In the genomic region with DNA sequence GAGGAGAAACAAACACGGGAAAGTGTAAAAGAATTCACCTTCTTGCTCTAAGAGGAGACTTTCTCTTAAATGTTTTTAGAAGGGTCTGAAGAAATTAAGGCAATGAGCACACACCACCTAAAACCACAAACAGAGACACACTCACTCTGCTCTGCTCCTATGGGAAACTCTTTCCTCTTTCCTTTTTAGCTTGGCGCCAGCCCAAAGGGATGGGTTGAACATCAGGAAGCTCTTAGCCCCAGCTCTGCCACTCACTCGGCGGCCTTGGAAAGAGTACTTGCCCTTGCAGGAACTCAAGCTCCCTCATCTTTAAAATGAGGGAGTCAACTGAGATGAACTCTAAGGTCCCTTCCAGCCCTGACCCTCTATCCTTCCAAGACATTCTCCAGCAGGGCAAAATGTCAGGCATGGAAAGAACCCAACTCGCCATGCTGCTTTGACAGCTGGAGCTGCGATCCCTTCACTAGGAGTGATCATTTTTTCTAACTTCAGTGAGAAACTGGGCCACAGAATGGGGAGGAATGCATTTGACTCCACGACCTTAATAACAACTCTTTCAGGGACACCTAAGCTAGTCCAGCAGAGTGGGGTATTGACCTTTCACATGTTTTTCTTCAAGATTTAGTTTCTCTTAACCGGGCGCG, we compare ENCODE assay signal across 23 cellular contexts. TPM values are rescaled to one million over a fixed set of nuclear protein-coding genes. Genes with fewer than 3 reads are reported as not detected.
DNase-seq lines count a peak whose midpoint lies in the region; ATAC-seq, FAIRE-seq and TF ChIP-seq lines count a peak whose summit lies in the region.
"Had no signal": no experiment of that assay in that cellular context is flagged by ENCODE, and none has a peak within 500 bp of the region (broad histone marks: within the 10 kb centered on the region; RNA-seq: fewer than 3 reads in every experiment).

No MANE protein-coding gene starts in this region.

- H3K4me3 Mint-ChIP-seq in endothelial cell (ENCODE audit: unreplicated experiment) (no peak overlapping the region), Caco-2 (ENCODE audit: unreplicated experiment) (no peak overlapping the region)
- H3K4me3 Mint-ChIP-seq: activated naive CD4-positive, alpha-beta T cell treated with anti-CD3 and anti-CD28 coated beads, Interleukin-2, amount 10 ng/mL, durations not matched to agents 7 days and 5 days; activated T-cell treated with anti-CD3 and anti-CD28 coated beads, Interleukin-2, amount 50 U/mL, for 72 hours; type B pancreatic cell had no signal

- H3K27me3 Mint-ChIP-seq in endothelial cell (ENCODE audit: unreplicated experiment) (peaks cover 6% of the 10 kb centered on the region), Caco-2 (ENCODE audit: insufficient read depth, unreplicated experiment) (no peaks in the 10 kb centered on the region)

- no peak overlapping the region for H3K4me3 ChIP-seq in GM23248
- no peak overlapping the region for H3K4me3 ChIP-seq in Peyer's patch
- no peak overlapping the region for H3K4me3 ChIP-seq in foreskin fibroblast (ENCODE audit: low read depth in 1 of 2, low read length in 2 of 2)
- H3K4me3 ChIP-seq in small intestine (ENCODE audit: low read depth in 1 of 2, low read length in 2 of 2): no peak overlapping the region
- no peak overlapping the region for H3K4me3 ChIP-seq in Caco-2 (ENCODE audit: low read depth, low read length)
- H3K4me3 ChIP-seq: lung, stomach had no signal

- CTCF ChIA-PET in Caco-2 (lab: Charles Lee): interaction anchor here (1.5 kb wide), 1 partner anchor 42 kb away, joined by 4 read pairs; no protein-coding TSS in a partner anchor

- no TSS peak for BruUV-seq in Caco-2 (replicated peaks; lab: Mats Ljungman, UMichigan)

- no peaks in the 10 kb centered on the region for H3K79me2 ChIP-seq in GM23248 (ENCODE audit: insufficient read depth)

- in situ Hi-C loops in GM23248 (cut with MboI): no loop called here

- FAIRE-seq in small intestine (lab: Jason Lieb, UNC): no peak
- FAIRE-seq: frontal cortex had no signal

- POLR2A ChIA-PET in Caco-2 (lab: Charles Lee): no interaction called here

- intact Hi-C loops in Caco-2 (cut with micrococcal nuclease; ENCODE audit: unreplicated experiment): loop anchor here (5.0 kb wide), 1 partner anchor 39 kb away; no protein-coding TSS in a partner anchor

- TF ChIP-seq POLR2A in Peyer's patch (IDR thresholded peaks at IDR 0.05): no peak

- H3K27ac Mint-ChIP-seq in endothelial cell (ENCODE audit: unreplicated experiment) (no peak overlapping the region), Caco-2 (ENCODE audit: unreplicated experiment) (no peak overlapping the region)
- H3K27ac Mint-ChIP-seq: activated naive CD4-positive, alpha-beta T cell treated with anti-CD3 and anti-CD28 coated beads, Interleukin-2, amount 10 ng/mL, durations not matched to agents 7 days and 5 days; activated T-cell treated with anti-CD3 and anti-CD28 coated beads, Interleukin-2, amount 50 U/mL, for 72 hours; type B pancreatic cell had no signal

- H3K4me2 ChIP-seq in GM23248 (ENCODE audit: unreplicated experiment): peak overlapping the region; percentile 41

- H3K36me3 Mint-ChIP-seq in endothelial cell (ENCODE audit: low read depth, unreplicated experiment) (no peaks in the 10 kb centered on the region), Caco-2 (ENCODE audit: insufficient read depth, unreplicated experiment) (no peaks in the 10 kb centered on the region)
- H3K36me3 Mint-ChIP-seq: activated naive CD4-positive, alpha-beta T cell treated with anti-CD3 and anti-CD28 coated beads, Interleukin-2, amount 10 ng/mL, durations not matched to agents 7 days and 5 days; type B pancreatic cell had no signal

- peak; percentile 69 for DNase-seq in GM23248
- DNase-seq in Peyer's patch: peak in 1 of 3 donors; percentile 70
- DNase-seq in foreskin fibroblast: peak; percentile 29 to 73
- DNase-seq in small intestine: peak; percentile 80
- no peak for DNase-seq in stimulated activated CD8-positive, alpha-beta memory T cell treated with anti-CD3 and anti-CD28 coated beads, Interleukin-4, amount 100 ng/mL, for 48 hours
- DNase-seq in endothelial cell (ENCODE audit: low spot score): no peak
- no peak for DNase-seq in Caco-2
- DNase-seq: activated naive CD4-positive, alpha-beta T cell treated with anti-CD3 and anti-CD28 coated beads, Interleukin-2, amount 10 ng/mL, durations not matched to agents 7 days and 5 days; activated T-cell treated with anti-CD3 and anti-CD28 coated beads, Interleukin-2, amount 50 U/mL, for 72 hours; caudate nucleus; DMS79 treated with DMSO at 0.1 percent for 48 hours; GOT3; hippocampal formation; NCI-H1417 treated with DMSO at 0.1 percent for 48 hours; NCI-H510A treated with DMSO at 0.1 percent for 48 hours; nucleus accumbens; stomach had no signal

- no peak for ATAC-seq in HG02759 (IDR thresholded peaks at IDR 0.05; ENCODE audit: unreplicated experiment)
- ATAC-seq: activated T-cell treated with anti-CD3 and anti-CD28 coated beads, Interleukin-2, amount 50 U/mL, for 72 hours had no signal

- H3K27me3 ChIP-seq in GM23248 (replicated peaks; ENCODE audit: insufficient read depth) (no peaks in the 10 kb centered on the region), Peyer's patch (no peaks in the 10 kb centered on the region), small intestine (ENCODE audit: control insufficient read depth in 2 of 2, insufficient read depth in 2 of 2, low read length in 2 of 2) (no peaks in the 10 kb centered on the region), Caco-2 (replicated peaks; ENCODE audit: control insufficient read depth, insufficient read depth, low read length) (no peaks in the 10 kb centered on the region)
- H3K27me3 ChIP-seq: stomach had no signal

- H3K9me3 ChIP-seq in GM23248 (ENCODE audit: low read depth): no peaks in the 10 kb centered on the region
- H3K9me3 ChIP-seq in Peyer's patch: no peaks in the 10 kb centered on the region
- H3K9me3 ChIP-seq in small intestine (ENCODE audit: control insufficient read depth, low read depth): no peaks in the 10 kb centered on the region
- no peaks in the 10 kb centered on the region for H3K9me3 ChIP-seq in Caco-2
- H3K9me3 ChIP-seq: stomach had no signal

- H3K4me1 Mint-ChIP-seq in endothelial cell (ENCODE audit: unreplicated experiment) (no peaks in the 10 kb centered on the region), Caco-2 (ENCODE audit: low read depth, unreplicated experiment) (peaks cover 15% of the 10 kb centered on the region)
- H3K4me1 Mint-ChIP-seq: activated naive CD4-positive, alpha-beta T cell treated with anti-CD3 and anti-CD28 coated beads, Interleukin-2, amount 10 ng/mL, durations not matched to agents 7 days and 5 days had no signal

- no peak overlapping the region for H3K27ac ChIP-seq in GM23248
- peak overlapping the region in 3 of 4 donors; percentile 6 to 60 (median 41) for H3K27ac ChIP-seq in Peyer's patch
- H3K27ac ChIP-seq in small intestine (ENCODE audit: low read depth in 1 of 2, low read length in 1 of 2): peak overlapping the region in 1 of 2 donors; percentile 60
- H3K27ac ChIP-seq: epithelial cell of prostate had no signal

- H3K9ac ChIP-seq in GM23248: no peak overlapping the region

- H2AFZ ChIP-seq in GM23248: peak overlapping the region; percentile 14; the same call in 1 of the 2 replicates

- H4K20me1 ChIP-seq in GM23248 (ENCODE audit: insufficient read depth): no peaks in the 10 kb centered on the region

- H3K4me1 ChIP-seq in GM23248 (ENCODE audit: insufficient read depth) (peaks cover 15% of the 10 kb centered on the region; the same call in 1 of the 2 replicates), Peyer's patch (peaks cover 0 to 4% (median 0%) of the 10 kb centered on the region in 4 donors), small intestine (ENCODE audit: control insufficient read depth in 2 of 2, insufficient read depth in 1 of 2, low read depth in 1 of 2, low read length in 1 of 2) (no peaks in the 10 kb centered on the region), Caco-2 (peaks cover 17% of the 10 kb centered on the region)

- H3K9me3 Mint-ChIP-seq in endothelial cell (ENCODE audit: unreplicated experiment) (no peaks in the 10 kb centered on the region), Caco-2 (ENCODE audit: unreplicated experiment) (no peaks in the 10 kb centered on the region)
- H3K9me3 Mint-ChIP-seq: activated naive CD4-positive, alpha-beta T cell treated with anti-CD3 and anti-CD28 coated beads, Interleukin-2, amount 10 ng/mL, durations not matched to agents 7 days and 5 days; activated T-cell treated with anti-CD3 and anti-CD28 coated beads, Interleukin-2, amount 50 U/mL, for 72 hours; type B pancreatic cell had no signal

- H3K36me3 ChIP-seq in GM23248 (ENCODE audit: low read depth) (no peaks in the 10 kb centered on the region), Peyer's patch (no peaks in the 10 kb centered on the region), small intestine (ENCODE audit: control insufficient read depth in 2 of 2, insufficient read depth in 2 of 2, low read length in 2 of 2) (no peaks in the 10 kb centered on the region), Caco-2 (ENCODE audit: control insufficient read depth, insufficient read depth, low read length) (no peaks in the 10 kb centered on the region)
- H3K36me3 ChIP-seq: stomach had no signal

- H3K9me2 ChIP-seq in GM23248 (ENCODE audit: insufficient read depth): no peaks in the 10 kb centered on the region

- TF ChIP-seq CTCF in Peyer's patch (IDR thresholded peaks at IDR 0.05) (no peak), foreskin fibroblast (IDR thresholded peaks at IDR 0.05; ENCODE audit: low read depth, low read length) (no peak), endothelial cell (IDR thresholded peaks at IDR 0.05; ENCODE audit: unreplicated experiment) (no peak), Caco-2 (IDR thresholded peaks at IDR 0.05; ENCODE audit: insufficient read depth in 1 of 2, low read depth in 1 of 2, low read length in 1 of 2, severe bottlenecking in 1 of 2, unreplicated experiment in 1 of 2) (no peak)

- no peaks in the 10 kb centered on the region for H3F3A ChIP-seq in GM23248 (ENCODE audit: insufficient read depth)

- 59 to 62% methylated on average over 10 of the region's 10 CpGs for WGBS in GM23248 (ENCODE audit: low coverage in 1 of 2, low lambda C conversion rate in 2 of 2, missing lambda C conversion rate in 2 of 2), 2 experiments
- WGBS in small intestine, 3 donors: 57 to 70% (median 70%) methylated on average over 10 of the region's 10 CpGs

RNA-seq across cellular contexts. Expression of a gene that starts 1.0 kb away (rescaled TPM):
- total RNA-seq in GM23248 (2014; rRNA removed; shearing (Covaris generic)): not detected in 2 replicates
- polyA plus RNA-seq in GM23248 (2016; fragmentation: Nextera tagmentation; extraction: Ambion mirVana): not detected in 2 replicates
- total RNA-seq in Peyer's patch: not detected
- not detected for polyA plus RNA-seq in small intestine
- total RNA-seq in endothelial cell (ENCODE audit: unreplicated experiment): not detected
- not detected in 2 replicates for total RNA-seq in Caco-2 (2022)
- total RNA-seq: activated T-cell treated with anti-CD3 and anti-CD28 coated beads, Interleukin-2, amount 50 U/mL, for 72 hours; dermis microvascular lymphatic vessel endothelial cell; frontal cortex; lung; stomach had no signal
- polyA plus RNA-seq: lung, stomach had no signal

RNA-seq across cellular contexts. Expression of a gene that starts 13.5 kb away (rescaled TPM):
- 56.6 and 68.3 TPM in 2 replicates for total RNA-seq in GM23248 (2014; rRNA removed; shearing (Covaris generic))
- polyA plus RNA-seq in GM23248 (2016; fragmentation: Nextera tagmentation; extraction: Ambion mirVana): 22.4 and 23.9 TPM in 2 replicates
- total RNA-seq in Peyer's patch: 10 to 100 TPM; 19.8 to 57.8 (median 34.6) TPM
- 10 to 100 TPM in 1 of 3 donors, 1 to 10 TPM in 2; 2.2 to 10.8 (median 3.5) TPM for polyA plus RNA-seq in small intestine
- 12.5 TPM for total RNA-seq in endothelial cell (ENCODE audit: unreplicated experiment)
- total RNA-seq in Caco-2 (2022): 6.5 and 7.1 TPM in 2 replicates

RNA-seq across cellular contexts. Expression of a gene that starts 14.5 kb away (rescaled TPM):
- not detected in 2 replicates for total RNA-seq in GM23248 (2014; rRNA removed; shearing (Covaris generic))
- not detected in 2 replicates for polyA plus RNA-seq in GM23248 (2016; fragmentation: Nextera tagmentation; extraction: Ambion mirVana)
- not detected for total RNA-seq in Peyer's patch
- under 1 TPM in 1 of 3 donors, not detected in 2; 0.04 TPM for polyA plus RNA-seq in small intestine
- total RNA-seq in endothelial cell (ENCODE audit: unreplicated experiment): not detected
- total RNA-seq in Caco-2 (2022): not detected in 2 replicates
- total RNA-seq: activated T-cell treated with anti-CD3 and anti-CD28 coated beads, Interleukin-2, amount 50 U/mL, for 72 hours; dermis microvascular lymphatic vessel endothelial cell; frontal cortex; lung had no signal

RNA-seq across cellular contexts. Expression of a gene that starts 22.0 kb away (rescaled TPM):
- not detected in 2 replicates for total RNA-seq in GM23248 (2014; rRNA removed; shearing (Covaris generic))
- polyA plus RNA-seq in GM23248 (2016; fragmentation: Nextera tagmentation; extraction: Ambion mirVana) (not detected in 2 replicates), small intestine (not detected)
- total RNA-seq in Peyer's patch (not detected), endothelial cell (ENCODE audit: unreplicated experiment) (not detected), Caco-2 (2022) (not detected in 2 replicates)
- total RNA-seq: activated T-cell treated with anti-CD3 and anti-CD28 coated beads, Interleukin-2, amount 50 U/mL, for 72 hours; dermis microvascular lymphatic vessel endothelial cell; frontal cortex; lung had no signal
- polyA plus RNA-seq: lung, stomach had no signal

RNA-seq across cellular contexts. Expression of a gene that starts 26.6 kb away (rescaled TPM):
- total RNA-seq in GM23248 (2014; rRNA removed; shearing (Covaris generic)): not detected in 2 replicates
- not detected in 2 replicates for polyA plus RNA-seq in GM23248 (2016; fragmentation: Nextera tagmentation; extraction: Ambion mirVana)
- total RNA-seq in Peyer's patch: not detected
- polyA plus RNA-seq in small intestine: under 1 TPM in 1 of 3 donors, not detected in 2; 0.34 TPM
- 0.62 TPM for total RNA-seq in endothelial cell (ENCODE audit: unreplicated experiment)
- not detected in 2 replicates for total RNA-seq in Caco-2 (2022)
- total RNA-seq: activated T-cell treated with anti-CD3 and anti-CD28 coated beads, Interleukin-2, amount 50 U/mL, for 72 hours; dermis microvascular lymphatic vessel endothelial cell; frontal cortex; stomach had no signal
- polyA plus RNA-seq: lung had no signal

Comparison
In these comparisons a context has a peak if more than half of its experiments do, and no peak if none do; other contexts are left out.
1. DNase-seq: peak in GM23248 (single experiment), foreskin fibroblast (2 of 2) and small intestine (single experiment); none in stimulated activated CD8-positive, alpha-beta memory T cell treated with anti-CD3 and anti-CD28 coated beads, Interleukin-4, amount 100 ng/mL, for 48 hours (single experiment), endothelial cell (single experiment) and Caco-2 (0 of 2).